ENCODE assay signal across 1 cellular context in the genomic region with DNA sequence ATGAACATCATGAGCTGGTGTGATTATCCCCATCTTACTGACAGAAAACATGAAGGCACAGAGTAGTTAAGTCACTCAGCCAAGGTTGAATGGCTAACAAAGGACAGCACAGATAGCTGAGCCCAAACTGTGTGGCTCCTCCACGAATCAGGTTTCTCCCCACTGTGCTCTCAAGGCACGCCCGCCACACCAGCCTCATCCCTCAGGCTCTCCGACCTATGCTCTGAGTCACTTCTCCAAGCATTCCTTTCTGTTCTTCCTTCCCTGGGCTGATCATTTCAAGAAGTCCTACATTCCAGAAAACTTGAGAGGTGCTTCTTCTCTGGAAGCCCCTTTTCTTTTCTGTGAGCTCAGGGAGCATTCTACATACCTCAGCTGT.
TF ChIP-seq lines count a peak whose summit lies in the region.

No MANE protein-coding gene starts in this region.

TF ChIP-seq in A549, 52 proteins besides CTCF, POLR2A, EP300 and RAD21:
- no peak for TF ChIP-seq HOXA7 (CRISPR knock-in tag; IDR thresholded peaks at IDR 0.05)
- TF ChIP-seq JUN (IDR thresholded peaks at IDR 0.05), result no peak
- TF ChIP-seq NPAS2 (CRISPR knock-in tag; IDR thresholded peaks at IDR 0.05; ENCODE audit: borderline replicate concordance), result no peak
- TF ChIP-seq, protein P1, sequence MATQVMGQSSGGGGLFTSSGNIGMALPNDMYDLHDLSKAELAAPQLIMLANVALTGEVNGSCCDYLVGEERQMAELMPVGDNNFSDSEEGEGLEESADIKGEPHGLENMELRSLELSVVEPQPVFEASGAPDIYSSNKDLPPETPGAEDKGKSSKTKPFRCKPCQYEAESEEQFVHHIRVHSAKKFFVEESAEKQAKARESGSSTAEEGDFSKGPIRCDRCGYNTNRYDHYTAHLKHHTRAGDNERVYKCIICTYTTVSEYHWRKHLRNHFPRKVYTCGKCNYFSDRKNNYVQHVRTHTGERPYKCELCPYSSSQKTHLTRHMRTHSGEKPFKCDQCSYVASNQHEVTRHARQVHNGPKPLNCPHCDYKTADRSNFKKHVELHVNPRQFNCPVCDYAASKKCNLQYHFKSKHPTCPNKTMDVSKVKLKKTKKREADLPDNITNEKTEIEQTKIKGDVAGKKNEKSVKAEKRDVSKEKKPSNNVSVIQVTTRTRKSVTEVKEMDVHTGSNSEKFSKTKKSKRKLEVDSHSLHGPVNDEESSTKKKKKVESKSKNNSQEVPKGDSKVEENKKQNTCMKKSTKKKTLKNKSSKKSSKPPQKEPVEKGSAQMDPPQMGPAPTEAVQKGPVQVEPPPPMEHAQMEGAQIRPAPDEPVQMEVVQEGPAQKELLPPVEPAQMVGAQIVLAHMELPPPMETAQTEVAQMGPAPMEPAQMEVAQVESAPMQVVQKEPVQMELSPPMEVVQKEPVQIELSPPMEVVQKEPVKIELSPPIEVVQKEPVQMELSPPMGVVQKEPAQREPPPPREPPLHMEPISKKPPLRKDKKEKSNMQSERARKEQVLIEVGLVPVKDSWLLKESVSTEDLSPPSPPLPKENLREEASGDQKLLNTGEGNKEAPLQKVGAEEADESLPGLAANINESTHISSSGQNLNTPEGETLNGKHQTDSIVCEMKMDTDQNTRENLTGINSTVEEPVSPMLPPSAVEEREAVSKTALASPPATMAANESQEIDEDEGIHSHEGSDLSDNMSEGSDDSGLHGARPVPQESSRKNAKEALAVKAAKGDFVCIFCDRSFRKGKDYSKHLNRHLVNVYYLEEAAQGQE (IDR thresholded peaks at IDR 0.05), result no peak
- TF ChIP-seq HDAC2 (IDR thresholded peaks at IDR 0.05), result no peak
- TF ChIP-seq POLR2AphosphoS2 (conservative IDR thresholded peaks at IDR 0.05; ENCODE audit: low read length), result no peak
- no peak for TF ChIP-seq RCOR1 (IDR thresholded peaks at IDR 0.05; ENCODE audit: low read depth, low read length)
- no peak for TF ChIP-seq MYC (IDR thresholded peaks at IDR 0.05; ENCODE audit: borderline replicate concordance, low read length)
- TF ChIP-seq HOXB5 (CRISPR knock-in tag; IDR thresholded peaks at IDR 0.05), result no peak
- no peak for TF ChIP-seq BHLHE40 (IDR thresholded peaks at IDR 0.05; ENCODE audit: low read depth, low read length)
- no peak for TF ChIP-seq GATA3 (IDR thresholded peaks at IDR 0.05; ENCODE audit: borderline replicate concordance)
- TF ChIP-seq TP53 (CRISPR knock-in tag; IDR thresholded peaks at IDR 0.05), result no peak
- TF ChIP-seq ZSCAN20 (CRISPR knock-in tag; IDR thresholded peaks at IDR 0.05), result no peak
- no peak for TF ChIP-seq SMC3 (IDR thresholded peaks at IDR 0.05)
- no peak for TF ChIP-seq CEBPB (IDR thresholded peaks at IDR 0.05)
- TF ChIP-seq HEYL (CRISPR knock-in tag; IDR thresholded peaks at IDR 0.05), result no peak
- TF ChIP-seq ZC3H11A (IDR thresholded peaks at IDR 0.05), result no peak
- TF ChIP-seq SREBF2 (IDR thresholded peaks at IDR 0.05), result no peak
- TF ChIP-seq CBX2 (IDR thresholded peaks at IDR 0.05; ENCODE audit: borderline replicate concordance, low read depth), result no peak
- no peak for TF ChIP-seq NR3C1 (IDR thresholded peaks at IDR 0.05)
